Comparison of ENCODE assay signal across 27 cellular contexts in genomic region chr2:24749069-24749691, GRCh38. TPM values are rescaled to one million over a fixed set of nuclear protein-coding genes. Genes with fewer than 3 reads are reported as not detected.
DNase-seq lines count a peak whose midpoint lies in the region; ATAC-seq, FAIRE-seq and TF ChIP-seq lines count a peak whose summit lies in the region.
"Had no signal": no experiment of that assay in that cellular context is flagged by ENCODE, and none has a peak within 500 bp of the region (broad histone marks: within the 10 kb centered on the region; RNA-seq: fewer than 3 reads in every experiment).

No MANE protein-coding gene starts in this region.

- no peak overlapping the region for H3K18ac ChIP-seq in mesendoderm (ENCODE audit: low read length)

- H3K27me3 ChIP-seq in mesendoderm (ENCODE audit: insufficient read depth, low read length, poor library complexity): no peaks in the 10 kb centered on the region
- no peaks in the 10 kb centered on the region for H3K27me3 ChIP-seq in foreskin keratinocyte
- H3K27me3 ChIP-seq: BLaER1 treated with 17β-estradiol and CSF1 and Interleukin-3, amounts not matched to agents 10 nM and 100 nM; colonic mucosa; esophagus muscularis mucosa had no signal

- no peaks in the 10 kb centered on the region for H3K9me3 ChIP-seq in A549
- H3K9me3 ChIP-seq: BLaER1 treated with 17β-estradiol and CSF1 and Interleukin-3, amounts not matched to agents 10 nM and 100 nM; Caco-2; colonic mucosa; esophagus muscularis mucosa had no signal

- WGBS in A549 (ENCODE audit: missing lambda C conversion rate): 95% methylated on average over 7 of the region's 7 CpGs
- WGBS in mesendoderm (ENCODE audit: extremely low coverage, insufficient coverage, low lambda C conversion rate): no CpG with 5 or more reads among the region's 7 CpGs

- TF ChIP-seq RAD21 in A549 (conservative IDR thresholded peaks at IDR 0.05 in 1 of 2, IDR thresholded peaks at IDR 0.05 in 1 of 2): no peak

- no peak overlapping the region for H3K4me2 ChIP-seq in A549
- no peak overlapping the region for H3K4me2 ChIP-seq in mesendoderm (ENCODE audit: low read length)
- H3K4me2 ChIP-seq: BLaER1 treated with 17β-estradiol and CSF1 and Interleukin-3, amounts not matched to agents 10 nM and 100 nM had no signal

- no peak overlapping the region for H4K8ac ChIP-seq in mesendoderm (ENCODE audit: low read depth, low read length)

- H2BK120ac ChIP-seq in mesendoderm (ENCODE audit: low read depth, low read length): no peak overlapping the region

- POLR2A ChIA-PET in A549 (lab: Yijun Ruan, JAX): no interaction called here

- H3K4me3 ChIP-seq in A549: no peak overlapping the region
- H3K4me3 ChIP-seq in Jurkat, Clone E6-1 (ENCODE audit: low read length): no peak overlapping the region
- H3K4me3 ChIP-seq in mesendoderm (ENCODE audit: low read length): no peak overlapping the region
- H3K4me3 ChIP-seq: BLaER1 treated with 17β-estradiol and CSF1 and Interleukin-3, amounts not matched to agents 10 nM and 100 nM; colonic mucosa; esophagus muscularis mucosa; lung had no signal

- H3K79me1 ChIP-seq in mesendoderm (ENCODE audit: low read length): no peaks in the 10 kb centered on the region

- H4K5ac ChIP-seq in mesendoderm (ENCODE audit: low read length): no peak overlapping the region

- DNase-seq in A549 (ENCODE audit: low read depth in 1 of 2, low spot score in 1 of 2) (no peak), ecto neural progenitor cell (ENCODE audit: low spot score) (peak; percentile 51), mesendoderm (peak; percentile 63), foreskin keratinocyte (no peak)
- DNase-seq in Jurkat, Clone E6-1 (ENCODE audit: low read depth, low spot score): peak; percentile 19
- no peak for DNase-seq in central memory CD4-positive, alpha-beta T cell
- DNase-seq: activated CD4-positive, alpha-beta memory T cell treated with anti-CD3 and anti-CD28 coated beads, Interleukin-2, amount 10 ng/mL, durations not matched to agents 7 days and 5 days; activated CD4-positive, CD25-positive, alpha-beta regulatory T cell treated with anti-CD3 and anti-CD28 coated beads, Interleukin-2, amount 50 U/mL, for 72 hours; activated effector memory CD4-positive, alpha-beta T cell treated with Interleukin-2 at 50 U/mL for 16 hours; Caco-2; colonic mucosa; DMS79 treated with DMSO at 0.1 percent for 48 hours; effector memory CD8-positive, alpha-beta T cell; hippocampal formation; IMR-90; kidney; NCI-H1105; NCI-H2029; NCI-H226; NCI-H774; T1000 had no signal

- TF ChIP-seq POLR2A in A549 (IDR thresholded peaks at IDR 0.05; ENCODE audit: low read length): no peak

- no peak overlapping the region for H2BK5ac ChIP-seq in mesendoderm (ENCODE audit: low read length)

- ATAC-seq in A549 (peak; percentile 74 to 84), foreskin keratinocyte (no peak), GM18909 (IDR thresholded peaks at IDR 0.05; ENCODE audit: poor library complexity, unreplicated experiment) (no peak)
- ATAC-seq in activated CD4-positive, CD25-positive, alpha-beta regulatory T cell treated with anti-CD3 and anti-CD28 coated beads, Interleukin-2, amount 50 U/mL, for 24 hours: no peak
- ATAC-seq: effector memory CD8-positive, alpha-beta T cell had no signal

- no peak for TF ChIP-seq EP300 in A549 (IDR thresholded peaks at IDR 0.05)

- H3K27ac ChIP-seq in A549 (no peak overlapping the region), mesendoderm (ENCODE audit: low read depth, low read length) (no peak overlapping the region), foreskin keratinocyte (no peak overlapping the region)
- H3K27ac ChIP-seq: BLaER1 treated with 17β-estradiol and CSF1 and Interleukin-3, amounts not matched to agents 10 nM and 100 nM; colonic mucosa; esophagus muscularis mucosa had no signal

- no peak for TF ChIP-seq CTCF in A549 (IDR thresholded peaks at IDR 0.05)
- TF ChIP-seq CTCF in foreskin keratinocyte (conservative IDR thresholded peaks at IDR 0.05): no peak

- no peaks in the 10 kb centered on the region for H3K36me3 ChIP-seq in mesendoderm (ENCODE audit: control insufficient read depth, insufficient read depth, low read length)
- H3K36me3 ChIP-seq: colonic mucosa had no signal

- CTCF ChIA-PET in A549 (lab: Yijun Ruan, JAX): no interaction called here

- H3K4me1 ChIP-seq in A549 (no peaks in the 10 kb centered on the region), mesendoderm (ENCODE audit: control insufficient read depth, low read depth, low read length) (no peaks in the 10 kb centered on the region), foreskin keratinocyte (no peaks in the 10 kb centered on the region)
- H3K4me1 ChIP-seq: BLaER1 treated with 17β-estradiol and CSF1 and Interleukin-3, amounts not matched to agents 10 nM and 100 nM; Caco-2; colonic mucosa had no signal

- H3K23ac ChIP-seq in mesendoderm (ENCODE audit: low read length): no peak overlapping the region

- FAIRE-seq in A549 (lab: Jason Lieb, UNC): no peak
- FAIRE-seq: H54, kidney had no signal

- no peak overlapping the region for H3K4ac ChIP-seq in mesendoderm (ENCODE audit: low read depth, low read length)

- H3K9ac ChIP-seq in mesendoderm (ENCODE audit: low read length): no peak overlapping the region
- H3K9ac ChIP-seq: BLaER1 treated with 17β-estradiol and CSF1 and Interleukin-3, amounts not matched to agents 10 nM and 100 nM had no signal

- no peaks in the 10 kb centered on the region for H3K79me2 ChIP-seq in mesendoderm (ENCODE audit: control insufficient read depth, insufficient read depth, low read length)

- no peak overlapping the region for H2AK5ac ChIP-seq in mesendoderm (ENCODE audit: low read length)

- no peak overlapping the region for H2BK15ac ChIP-seq in mesendoderm (replicated peaks; ENCODE audit: low read depth)

- H3K56ac ChIP-seq in mesendoderm (ENCODE audit: low read length): no peak overlapping the region

TF ChIP-seq in A549, 52 proteins besides CTCF, POLR2A, EP300 and RAD21:
- TF ChIP-seq HDAC2 (IDR thresholded peaks at IDR 0.05) (no peak), USF2 (IDR thresholded peaks at IDR 0.05) (no peak), KDM1A (IDR thresholded peaks at IDR 0.05; ENCODE audit: low read depth) (no peak), NFE2L2 (conservative IDR thresholded peaks at IDR 0.05; ENCODE audit: low read length) (no peak), ESRRA (IDR thresholded peaks at IDR 0.05; ENCODE audit: borderline replicate concordance, low read length) (no peak), ELK1 (IDR thresholded peaks at IDR 0.05; ENCODE audit: low read depth, low read length) (no peak), NR3C1 (IDR thresholded peaks at IDR 0.05) (no peak)
- TF ChIP-seq, protein P1, sequence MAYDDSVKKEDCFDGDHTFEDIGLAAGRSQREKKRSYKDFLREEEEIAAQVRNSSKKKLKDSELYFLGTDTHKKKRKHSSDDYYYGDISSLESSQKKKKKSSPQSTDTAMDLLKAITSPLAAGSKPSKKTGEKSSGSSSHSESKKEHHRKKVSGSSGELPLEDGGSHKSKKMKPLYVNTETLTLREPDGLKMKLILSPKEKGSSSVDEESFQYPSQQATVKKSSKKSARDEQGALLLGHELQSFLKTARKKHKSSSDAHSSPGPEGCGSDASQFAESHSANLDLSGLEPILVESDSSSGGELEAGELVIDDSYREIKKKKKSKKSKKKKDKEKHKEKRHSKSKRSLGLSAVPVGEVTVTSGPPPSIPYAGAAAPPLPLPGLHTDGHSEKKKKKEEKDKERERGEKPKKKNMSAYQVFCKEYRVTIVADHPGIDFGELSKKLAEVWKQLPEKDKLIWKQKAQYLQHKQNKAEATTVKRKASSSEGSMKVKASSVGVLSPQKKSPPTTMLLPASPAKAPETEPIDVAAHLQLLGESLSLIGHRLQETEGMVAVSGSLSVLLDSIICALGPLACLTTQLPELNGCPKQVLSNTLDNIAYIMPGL (CRISPR knock-in tag; IDR thresholded peaks at IDR 0.05; ENCODE audit: borderline replicate concordance): no peak

RNA-seq across cellular contexts. Expression of gene PTRHD1, which starts 44.0 kb away (rescaled TPM):
- polyA plus RNA-seq in A549 (2011; rRNA removed) (86.6 and 141 TPM in 2 replicates), A549 (2017; fragmentation: RNase III; extraction: RNeasy Plus Mini Kit Qiagen cat#74134 plus additional on column Dnase treatment) (42.7 to 47.5 TPM (median 44.9 TPM) in 3 replicates), foreskin keratinocyte (34.6 and 35.4 TPM in 2 replicates)
- 103 and 106 TPM in 2 replicates for polyA plus RNA-seq in A549 (2012; cell fraction: cytosol; rRNA removed)
- polyA plus RNA-seq in A549 (2012; cell fraction: nucleus; rRNA removed): 58.7 and 64.0 TPM in 2 replicates
- polyA minus RNA-seq in A549 (2011; rRNA and poly(A)+ RNA removed): 21.7 and 31.9 TPM in 2 replicates
- polyA plus RNA-seq in Jurkat, Clone E6-1 (2012; ENCODE audit: insufficient read depth, insufficient read length): 77.9 TPM
- polyA plus RNA-seq in mesendoderm (2013, experiment 1 of 2): 91.1 TPM
- polyA plus RNA-seq in mesendoderm (2013, experiment 2 of 2): 89.8 TPM
- 17.6 and 17.8 TPM in 2 replicates for total RNA-seq in foreskin keratinocyte

RNA-seq across cellular contexts. Expression of gene CENPO, which starts 44.0 kb away (rescaled TPM):
- polyA plus RNA-seq in A549 (2011; rRNA removed): 52.4 and 62.0 TPM in 2 replicates
- polyA plus RNA-seq in A549 (2012; cell fraction: cytosol; rRNA removed): 42.7 and 51.4 TPM in 2 replicates
- polyA plus RNA-seq in A549 (2012; cell fraction: nucleus; rRNA removed): 70.2 and 87.9 TPM in 2 replicates
- polyA plus RNA-seq in A549 (2017; fragmentation: RNase III; extraction: RNeasy Plus Mini Kit Qiagen cat#74134 plus additional on column Dnase treatment): 49.1 to 50.3 TPM (median 49.6 TPM) in 3 replicates
- polyA minus RNA-seq in A549 (2011; rRNA and poly(A)+ RNA removed): 71.9 and 74.3 TPM in 2 replicates
- polyA plus RNA-seq in Jurkat, Clone E6-1 (2012; ENCODE audit: insufficient read depth, insufficient read length): 45.6 TPM
- polyA plus RNA-seq in mesendoderm (2013, experiment 1 of 2): 36.1 TPM
- 36.9 TPM for polyA plus RNA-seq in mesendoderm (2013, experiment 2 of 2)
- total RNA-seq in foreskin keratinocyte: 29.8 and 31.2 TPM in 2 replicates
- polyA plus RNA-seq in foreskin keratinocyte: 16.9 and 21.7 TPM in 2 replicates

Comparison
In these comparisons a context has a peak if more than half of its experiments do, and no peak if none do; other contexts are left out.
1. ATAC-seq: peak in A549 (2 of 2); none in activated CD4-positive, CD25-positive, alpha-beta regulatory T cell treated with anti-CD3 and anti-CD28 coated beads, Interleukin-2, amount 50 U/mL, for 24 hours (0 of 2), foreskin keratinocyte (single experiment) and GM18909 (single experiment).
2. DNase-seq: peak in Jurkat, Clone E6-1 (single experiment), ecto neural progenitor cell (single experiment) and mesendoderm (single experiment); none in A549 (0 of 2), foreskin keratinocyte (0 of 2) and central memory CD4-positive, alpha-beta T cell (single experiment).